ENCODE assay signal across 8 cellular contexts in the genomic region with DNA sequence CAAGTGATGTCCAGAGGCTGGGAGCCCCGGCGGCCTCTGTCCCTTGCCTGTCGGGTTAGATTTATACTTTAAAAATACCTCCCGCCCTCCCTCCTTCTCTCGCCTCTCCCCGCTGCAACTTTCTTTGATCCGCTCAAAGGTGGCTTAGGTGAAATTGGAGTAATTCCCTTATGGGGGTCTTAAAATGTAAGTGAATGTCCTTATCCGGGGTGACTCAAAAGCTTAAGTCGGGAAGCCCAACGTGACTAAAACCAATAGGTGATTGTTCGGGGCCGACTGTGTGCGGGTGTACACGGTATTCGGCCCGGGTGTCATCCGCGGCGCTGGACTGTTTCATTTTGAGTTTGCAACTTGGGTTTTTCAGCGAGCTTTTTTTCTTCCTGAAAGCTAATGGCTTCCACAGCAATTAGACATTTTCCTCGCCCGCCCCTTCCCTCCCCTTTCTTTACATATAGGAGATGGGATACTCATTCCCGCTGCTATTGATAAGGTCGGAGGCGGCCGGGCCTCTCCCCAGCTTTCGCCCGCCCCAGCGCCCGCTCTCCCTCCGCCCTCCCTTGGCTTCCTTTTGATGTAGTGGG. TPM values are rescaled to one million over a fixed set of nuclear protein-coding genes. Genes with fewer than 3 reads are reported as not detected.
A peak's percentile ranks its signal among the peaks of the same experiment; 100 is the strongest.
DNase-seq lines count a peak whose midpoint lies in the region; ATAC-seq and TF ChIP-seq lines count a peak whose summit lies in the region.

No MANE protein-coding gene starts in this region.

- H3K4me3 Mint-ChIP-seq in Caco-2 (ENCODE audit: unreplicated experiment), result peak overlapping the region; percentile 98

- H3K27me3 Mint-ChIP-seq in Caco-2 (ENCODE audit: insufficient read depth, unreplicated experiment), result peaks cover 55% of the 10 kb centered on the region

- POLR2A ChIA-PET in Caco-2 (lab: Charles Lee) (interaction anchor here (0.6 kb wide), 2 partner anchors 240 to 459 kb away, joined by 5 read pairs; no protein-coding TSS in a partner anchor), PC-9 (lab: Charles Lee; ENCODE audit: unreplicated experiment) (no interaction called here)

- peaks cover 53% of the 10 kb centered on the region for H3K36me3 Mint-ChIP-seq in Caco-2 (ENCODE audit: insufficient read depth, unreplicated experiment)

- H3K9me3 ChIP-seq in Caco-2 (no peaks in the 10 kb centered on the region), Loucy (ENCODE audit: insufficient read depth, low read depth, low read length) (no peaks in the 10 kb centered on the region), breast epithelium (no peaks in the 10 kb centered on the region), mucosa of stomach (ENCODE audit: control insufficient read depth, low read length) (no peaks in the 10 kb centered on the region), upper lobe of right lung (no peaks in the 10 kb centered on the region), PC-9 (ENCODE audit: insufficient read depth, low read depth) (no peaks in the 10 kb centered on the region)

- no peak overlapping the region for H3K27ac Mint-ChIP-seq in Caco-2 (ENCODE audit: unreplicated experiment)

- BruUV-seq in Caco-2 (replicated peaks; lab: Mats Ljungman, UMichigan) (no TSS peak), PC-9 (replicated peaks; lab: Mats Ljungman, UMichigan) (no TSS peak)

- TF ChIP-seq CTCF in Caco-2 (IDR thresholded peaks at IDR 0.05; ENCODE audit: insufficient read depth in 1 of 2, low read depth in 1 of 2, low read length in 1 of 2, severe bottlenecking in 1 of 2, unreplicated experiment in 1 of 2), result no peak
- TF ChIP-seq CTCF in GM20000 (IDR thresholded peaks at IDR 0.05; ENCODE audit: extremely low read depth, missing control alignments), result no peak
- no peak for TF ChIP-seq CTCF in Loucy (conservative IDR thresholded peaks at IDR 0.05; ENCODE audit: low read length)
- TF ChIP-seq CTCF in breast epithelium (IDR thresholded peaks at IDR 0.05), result no peak
- TF ChIP-seq CTCF in upper lobe of right lung (IDR thresholded peaks at IDR 0.05), result no peak
- TF ChIP-seq CTCF in PC-9 (conservative IDR thresholded peaks at IDR 0.05), result no peak

- H3K36me3 ChIP-seq in Caco-2 (ENCODE audit: control insufficient read depth, insufficient read depth, low read length) (no peaks in the 10 kb centered on the region), Loucy (ENCODE audit: insufficient read depth, low read length) (no peaks in the 10 kb centered on the region), breast epithelium (no peaks in the 10 kb centered on the region), mucosa of stomach (ENCODE audit: control insufficient read depth, insufficient read depth, low read length) (no peaks in the 10 kb centered on the region), upper lobe of right lung (no peaks in the 10 kb centered on the region), PC-9 (ENCODE audit: low read depth) (no peaks in the 10 kb centered on the region)

- H4K20me1 ChIP-seq in Loucy (ENCODE audit: insufficient read depth, low read length, poor library complexity, severe bottlenecking) (no peaks in the 10 kb centered on the region), PC-9 (ENCODE audit: insufficient read depth) (no peaks in the 10 kb centered on the region)

- H3K9ac ChIP-seq in Loucy (ENCODE audit: low read depth, low read length, poor library complexity, severe bottlenecking) (peak overlapping the region; percentile 84), mucosa of stomach (ENCODE audit: low read length) (peak overlapping the region; percentile 61)

- peak overlapping the region; percentile 85 for H3K27ac ChIP-seq in breast epithelium
- H3K27ac ChIP-seq in upper lobe of right lung, result peak overlapping the region; percentile 64
- H3K27ac ChIP-seq in PC-9, result no peak overlapping the region

- H3K9me2 ChIP-seq in Loucy (replicated peaks; ENCODE audit: low read depth, low read length), result no peaks in the 10 kb centered on the region
- H3K9me2 ChIP-seq in PC-9 (ENCODE audit: insufficient read depth), result no peaks in the 10 kb centered on the region

- H3K4me1 Mint-ChIP-seq in Caco-2 (ENCODE audit: low read depth, unreplicated experiment), result peaks cover 42% of the 10 kb centered on the region

- H3K4me1 ChIP-seq in Caco-2 (peaks cover 32% of the 10 kb centered on the region), Loucy (ENCODE audit: insufficient read depth, low read length, poor library complexity, severe bottlenecking) (peaks cover 34% of the 10 kb centered on the region), breast epithelium (no peaks in the 10 kb centered on the region), mucosa of stomach (ENCODE audit: control insufficient read depth, insufficient read depth, low read length) (peaks cover 31% of the 10 kb centered on the region), upper lobe of right lung (peaks cover 38% of the 10 kb centered on the region), PC-9 (replicated peaks; ENCODE audit: insufficient read depth) (no peaks in the 10 kb centered on the region)

- DNase-seq in Caco-2 (peak in 1 of 2 experiments; percentile 67), GM20000 (ENCODE audit: low spot score) (peak; percentile 75), breast epithelium (ENCODE audit: low spot score in 2 of 2) (no peak), upper lobe of right lung (no peak), NCI-H1048 (lab: John Stamatoyannopoulos, UW) (no peak), PC-9 (no peak)

- TF ChIP-seq POLR2A in breast epithelium (IDR thresholded peaks at IDR 0.05), result no peak

- no peak for ATAC-seq in upper lobe of right lung

- H3K27me3 ChIP-seq in Caco-2 (replicated peaks; ENCODE audit: control insufficient read depth, insufficient read depth, low read length) (peaks cover 25% of the 10 kb centered on the region), Loucy (ENCODE audit: insufficient read depth, low read length, poor library complexity, severe bottlenecking) (peaks cover 73% of the 10 kb centered on the region), breast epithelium (peaks cover 0 to 47% of the 10 kb centered on the region in 2 donors), mucosa of stomach (ENCODE audit: control insufficient read depth, insufficient read depth, low read length) (peaks cover 89% of the 10 kb centered on the region), upper lobe of right lung (peaks cover 41% of the 10 kb centered on the region), PC-9 (ENCODE audit: insufficient read depth, low read depth) (peaks cover 82% of the 10 kb centered on the region)

- H3F3A ChIP-seq in Loucy (ENCODE audit: low read depth) (no peaks in the 10 kb centered on the region), PC-9 (ENCODE audit: insufficient read depth, low read depth) (no peaks in the 10 kb centered on the region)

- intact Hi-C loops in Caco-2 (cut with micrococcal nuclease; ENCODE audit: unreplicated experiment), result no loop called here
- intact Hi-C loops in breast epithelium (cut with DNase I; ENCODE audit: low total_unique reads), result no loop called here
- intact Hi-C loops in upper lobe of right lung (cut with DNase I), result loop anchor here (10.0 kb wide), 1 partner anchor 387 kb away; no protein-coding TSS in a partner anchor
- intact Hi-C loops in PC-9 (cut with micrococcal nuclease; ENCODE audit: unreplicated experiment), result loop anchor here (10.0 kb wide), 3 partner anchors 467 to 1197 kb away; a partner anchor contains a TSS

- H3K79me2 ChIP-seq in Loucy (ENCODE audit: insufficient read depth, low read length) (no peaks in the 10 kb centered on the region), PC-9 (ENCODE audit: low read depth) (no peaks in the 10 kb centered on the region)

- H3K9me3 Mint-ChIP-seq in Caco-2 (ENCODE audit: unreplicated experiment), result no peaks in the 10 kb centered on the region

- CTCF ChIA-PET in Caco-2 (lab: Charles Lee) (interaction anchor here (0.6 to 1.3 kb wide), 7 partner anchors 107 to 1010 kb away, joined by 3 to 5 read pairs (median 4); no protein-coding TSS in a partner anchor), PC-9 (lab: Charles Lee) (interaction anchor here (0.6 kb wide), 1 partner anchor 451 kb away, joined by 3 read pairs; no protein-coding TSS in a partner anchor)

- H3K4me2 ChIP-seq in Loucy (ENCODE audit: low read depth, low read length, poor library complexity, severe bottlenecking), result peak overlapping the region; percentile 96
- no peak overlapping the region for H3K4me2 ChIP-seq in PC-9

- peak overlapping the region; percentile 27 for H3K4me3 ChIP-seq in Caco-2 (ENCODE audit: low read depth, low read length)
- peak overlapping the region; percentile 83 for H3K4me3 ChIP-seq in Loucy (ENCODE audit: low read length, poor library complexity, severe bottlenecking)
- peak overlapping the region; percentile 62 to 83 (median 78) for H3K4me3 ChIP-seq in breast epithelium
- peak overlapping the region; percentile 41 for H3K4me3 ChIP-seq in mucosa of stomach (ENCODE audit: low read length)
- H3K4me3 ChIP-seq in upper lobe of right lung, result peak overlapping the region; percentile 77
- no peak overlapping the region for H3K4me3 ChIP-seq in PC-9

- peak overlapping the region; percentile 90 for H2AFZ ChIP-seq in Loucy (ENCODE audit: low read length)
- H2AFZ ChIP-seq in PC-9, result no peak overlapping the region

RNA-seq across cellular contexts. Expression of a gene that starts 2.0 kb away (rescaled TPM):
- total RNA-seq in Caco-2 (2022) (113 and 145 TPM in 2 replicates), breast epithelium (10 to 100 TPM; 43.3 to 72.8 (median 53.7) TPM), upper lobe of right lung (94.2 TPM), PC-9 (2021) (0.09 TPM in 1 of 2 replicates, not detected in the other)

RNA-seq across cellular contexts. Expression of a gene that starts 49.5 kb away (rescaled TPM):
- total RNA-seq in Caco-2 (2022) (36.7 and 42.7 TPM in 2 replicates), breast epithelium (1 to 10 TPM; 2.9 to 7.5 (median 6.9) TPM), upper lobe of right lung (20.0 TPM), PC-9 (2021) (9.0 and 13.2 TPM in 2 replicates)

Comparison
In these comparisons a context has a peak if more than half of its experiments do, and no peak if none do; other contexts are left out.
1. RNA of a gene that starts 2.0 kb away (total RNA-seq): 113 to 145 TPM in Caco-2, 94.2 TPM in upper lobe of right lung (single experiment) and 43.3 to 72.8 TPM in breast epithelium; 0.09 TPM in PC-9; every median in the first group is over 10 times any median in the second.
2. intact Hi-C loops: an anchor here in upper lobe of right lung (10.0 kb wide) and PC-9 (10.0 kb wide); none called in Caco-2 and breast epithelium.